Comparison of ENCODE assay signal across 16 cellular contexts in the genomic region with DNA sequence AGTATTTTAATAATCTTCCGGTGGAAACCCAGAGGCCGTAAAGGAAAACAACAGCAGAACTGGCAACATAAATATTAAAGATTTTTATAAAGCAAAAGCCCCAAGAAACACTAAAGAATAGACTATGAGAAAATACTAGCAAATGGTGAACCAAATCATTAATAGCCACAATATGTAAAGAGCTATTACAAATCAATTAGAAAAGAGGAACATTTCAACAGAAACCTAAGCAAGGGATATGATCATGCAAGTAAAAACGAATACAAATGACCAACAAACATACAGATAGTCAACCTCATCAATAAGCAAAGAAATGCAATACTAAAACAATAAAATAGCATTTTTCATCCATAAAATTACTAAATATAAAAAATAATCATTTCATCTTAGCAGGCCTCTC. TPM values are rescaled to one million over a fixed set of nuclear protein-coding genes. Genes with fewer than 3 reads are reported as not detected.
DNase-seq lines count a peak whose midpoint lies in the region; ATAC-seq, FAIRE-seq and TF ChIP-seq lines count a peak whose summit lies in the region.
"Had no signal": no experiment of that assay in that cellular context is flagged by ENCODE, and none has a peak within 500 bp of the region (broad histone marks: within the 10 kb centered on the region; RNA-seq: fewer than 3 reads in every experiment).

No MANE protein-coding gene starts in this region.

- DNase-seq in HepG2 (ENCODE audit: low spot score) = no peak
- no peak for DNase-seq in right lobe of liver
- DNase-seq in brain microvascular endothelial cell = no peak
- no peak for DNase-seq in NCI-H82 treated with DMSO at 0.1 percent for 48 hours (lab: John Stamatoyannopoulos, UW; ENCODE audit: unreplicated experiment)
- no peak for DNase-seq in activated T-helper 1 cell treated with anti-CD3 and anti-CD28 coated beads, Interleukin-12 subunit alpha, Interleukin-12 subunit beta, Interleukin-2, Interleukin-4 antibody, amounts not matched to agents 30 ng/mL and 10 ng/mL and 1 ng/mL, durations not matched to agents 14 hours and 24 hours and 36 hours (ENCODE audit: low spot score)
- DNase-seq in activated T-cell treated with anti-CD3 and anti-CD28 coated beads for 4 hours = no peak
- no peak for DNase-seq in NCI-H2171 treated with DMSO at 0.1 percent for 48 hours (lab: John Stamatoyannopoulos, UW)
- DNase-seq: C1 segment of cervical spinal cord; CD4-positive, alpha-beta memory T cell; DMS79 had no signal

- H3K79me2 ChIP-seq in HepG2 (ENCODE audit: insufficient read depth, low read length) = peaks cover 73% of the 10 kb centered on the region
- peaks cover 78% of the 10 kb centered on the region for H3K79me2 ChIP-seq in OCI-LY1 (ENCODE audit: insufficient read depth, low read length)

- H3K27ac Mint-ChIP-seq in activated T-helper 1 cell treated with anti-CD3 and anti-CD28 coated beads, Interleukin-12 subunit alpha, Interleukin-12 subunit beta, Interleukin-2, Interleukin-4 antibody, amounts not matched to agents 30 ng/mL and 10 ng/mL and 1 ng/mL, durations not matched to agents 14 hours and 24 hours and 36 hours = no peak overlapping the region
- H3K27ac Mint-ChIP-seq: B cell; CD4-positive, alpha-beta memory T cell; IgD-negative memory B cell had no signal

- H3K36me3 ChIP-seq in HepG2 (replicated peaks in 1 of 2; ENCODE audit: control insufficient read depth in 1 of 2, insufficient read depth in 2 of 2, low read length in 2 of 2) (no peaks in the 10 kb centered on the region), right lobe of liver (no peaks in the 10 kb centered on the region), OCI-LY1 (ENCODE audit: insufficient read depth, low read length) (peaks cover 32% of the 10 kb centered on the region), brain microvascular endothelial cell (replicated peaks) (no peaks in the 10 kb centered on the region)

- H3K27me3 Mint-ChIP-seq in activated T-helper 1 cell treated with anti-CD3 and anti-CD28 coated beads, Interleukin-12 subunit alpha, Interleukin-12 subunit beta, Interleukin-2, Interleukin-4 antibody, amounts not matched to agents 30 ng/mL and 10 ng/mL and 1 ng/mL, durations not matched to agents 14 hours and 24 hours and 36 hours (ENCODE audit: insufficient read depth) = peaks cover 2% of the 10 kb centered on the region
- H3K27me3 Mint-ChIP-seq: B cell; CD4-positive, alpha-beta memory T cell; IgD-negative memory B cell had no signal

- TF ChIP-seq EP300 in HepG2 (IDR thresholded peaks at IDR 0.05; ENCODE audit: low read depth in 2 of 2, low read length in 2 of 2) (no peak), HepG2 (CRISPR knock-in tag; IDR thresholded peaks at IDR 0.05; ENCODE audit: borderline replicate concordance) (no peak)

- peaks cover 41% of the 10 kb centered on the region for H3K9me3 Mint-ChIP-seq in activated T-helper 1 cell treated with anti-CD3 and anti-CD28 coated beads, Interleukin-12 subunit alpha, Interleukin-12 subunit beta, Interleukin-2, Interleukin-4 antibody, amounts not matched to agents 30 ng/mL and 10 ng/mL and 1 ng/mL, durations not matched to agents 14 hours and 24 hours and 36 hours

- H3K4me3 ChIP-seq in HepG2 (replicated peaks in 1 of 3; ENCODE audit: insufficient read depth in 1 of 3, low read depth in 2 of 3, low read length in 3 of 3) (peak overlapping the region in 1 of 3 experiments; percentile 10; a peak in 1 of 6 replicates), right lobe of liver (no peak overlapping the region), OCI-LY1 (ENCODE audit: low read depth, low read length, poor library complexity, severe bottlenecking) (no peak overlapping the region), brain microvascular endothelial cell (ENCODE audit: low read depth, low read length) (no peak overlapping the region)

- CTCF ChIA-PET in HepG2 (lab: Yijun Ruan, JAX; ENCODE audit: low intra/inter-chr PET ratio, low total read pairs) = no interaction called here

- POLR2A ChIA-PET in HepG2 (lab: Yijun Ruan, JAX) = no interaction called here

- WGBS in HepG2 (ENCODE audit: low lambda C conversion rate) = 36% methylated on average over 3 of the region's 3 CpGs
- WGBS in right lobe of liver (ENCODE audit: insufficient coverage, low coverage, low lambda C conversion rate, missing lambda C conversion rate) = 47% methylated on average over 3 of the region's 3 CpGs

- 0 out of 2 replicates have a peak, but pooled peaks cover 6% of the 10 kb centered on the region for H3F3A ChIP-seq in OCI-LY1 (ENCODE audit: insufficient read depth, low read length)

- H3K9ac ChIP-seq in HepG2 (ENCODE audit: insufficient read depth, low read depth, low read length) (no peak overlapping the region), OCI-LY1 (ENCODE audit: low read length) (no peak overlapping the region)

- no peak for TF ChIP-seq POLR2A in HepG2 (IDR thresholded peaks at IDR 0.05; ENCODE audit: insufficient read depth in 1 of 2, low read depth in 2 of 2, low read length in 2 of 2)
- TF ChIP-seq POLR2A in right lobe of liver (IDR thresholded peaks at IDR 0.05) = no peak

- H3K36me3 Mint-ChIP-seq in activated T-helper 1 cell treated with anti-CD3 and anti-CD28 coated beads, Interleukin-12 subunit alpha, Interleukin-12 subunit beta, Interleukin-2, Interleukin-4 antibody, amounts not matched to agents 30 ng/mL and 10 ng/mL and 1 ng/mL, durations not matched to agents 14 hours and 24 hours and 36 hours (ENCODE audit: low read depth) = peaks cover 24% of the 10 kb centered on the region

- peak overlapping the region; percentile 65 for H3K27ac ChIP-seq in HepG2 (ENCODE audit: extremely low read length, insufficient read depth, low read length)
- H3K27ac ChIP-seq in right lobe of liver = peak overlapping the region in 1 of 3 donors; percentile 22
- H3K27ac ChIP-seq in OCI-LY1 (ENCODE audit: low read depth, low read length, poor library complexity, severe bottlenecking) = no peak overlapping the region
- H3K27ac ChIP-seq in brain microvascular endothelial cell = peak overlapping the region; percentile 30

- H3K4me1 Mint-ChIP-seq in activated T-helper 1 cell treated with anti-CD3 and anti-CD28 coated beads, Interleukin-12 subunit alpha, Interleukin-12 subunit beta, Interleukin-2, Interleukin-4 antibody, amounts not matched to agents 30 ng/mL and 10 ng/mL and 1 ng/mL, durations not matched to agents 14 hours and 24 hours and 36 hours (ENCODE audit: low read depth) = peaks cover 37% of the 10 kb centered on the region

- H3K27me3 ChIP-seq in HepG2 (ENCODE audit: control insufficient read depth in 1 of 2, insufficient read depth in 2 of 2, low read length in 2 of 2) = no peaks in the 10 kb centered on the region; a peak in 1 of 5 replicates
- H3K27me3 ChIP-seq in right lobe of liver = no peaks in the 10 kb centered on the region
- H3K27me3 ChIP-seq in OCI-LY1 (ENCODE audit: insufficient read depth, low read length) = no peaks in the 10 kb centered on the region
- H3K27me3 ChIP-seq in brain microvascular endothelial cell (replicated peaks) = no peaks in the 10 kb centered on the region

- H3K9me3 ChIP-seq in HepG2 (ENCODE audit: low read length) = peaks cover 6% of the 10 kb centered on the region; the same call in 1 of the 2 replicates
- no peaks in the 10 kb centered on the region for H3K9me3 ChIP-seq in right lobe of liver
- H3K9me3 ChIP-seq in OCI-LY1 (ENCODE audit: low read length) = peaks cover 29% of the 10 kb centered on the region

- H3K4me1 ChIP-seq in HepG2 (ENCODE audit: insufficient read depth, low read length) = peaks cover 50% of the 10 kb centered on the region
- H3K4me1 ChIP-seq in right lobe of liver = peaks cover 0 to 41% (median 14%) of the 10 kb centered on the region in 4 donors
- peaks cover 24% of the 10 kb centered on the region for H3K4me1 ChIP-seq in OCI-LY1 (ENCODE audit: insufficient read depth, low read length, severe bottlenecking)

- no peak for FAIRE-seq in HepG2 (lab: Jason Lieb, UNC)
- FAIRE-seq: G401.6, H54 had no signal

- H2AFZ ChIP-seq in HepG2 (ENCODE audit: low read length) (no peak overlapping the region), OCI-LY1 (ENCODE audit: low read length) (no peak overlapping the region)

- H3K4me3 Mint-ChIP-seq in activated T-helper 1 cell treated with anti-CD3 and anti-CD28 coated beads, Interleukin-12 subunit alpha, Interleukin-12 subunit beta, Interleukin-2, Interleukin-4 antibody, amounts not matched to agents 30 ng/mL and 10 ng/mL and 1 ng/mL, durations not matched to agents 14 hours and 24 hours and 36 hours = no peak overlapping the region
- H3K4me3 Mint-ChIP-seq: B cell had no signal

- in situ Hi-C loops in HepG2 (cut with HindIII; ENCODE audit: extremely low pct_ligation_motif_present, low pct_unique_long_range_greater_than_20kb) = no loop called here
- in situ Hi-C loops in brain microvascular endothelial cell (cut with HindIII; ENCODE audit: low pct_ligation_motif_present, low sequenced_read_pairs) = no loop called here

- H4K20me1 ChIP-seq in HepG2 (ENCODE audit: insufficient read depth, low read length) (peaks cover 35% of the 10 kb centered on the region), OCI-LY1 (ENCODE audit: insufficient read depth, low read length) (no peaks in the 10 kb centered on the region)

- no peak for ATAC-seq in HepG2
- no peak for ATAC-seq in right lobe of liver
- ATAC-seq: HCT116 had no signal

- BruUV-seq in HepG2 (replicated peaks; lab: Mats Ljungman, UMichigan) = no TSS peak

- TF ChIP-seq RAD21 in HepG2 (CRISPR knock-in tag; IDR thresholded peaks at IDR 0.05) = no peak

- TF ChIP-seq CTCF in HepG2 (CRISPR knock-in tag; IDR thresholded peaks at IDR 0.05) (no peak), right lobe of liver (IDR thresholded peaks at IDR 0.05) (no peak), OCI-LY1 (IDR thresholded peaks at IDR 0.05; ENCODE audit: low read length) (no peak), brain microvascular endothelial cell (IDR thresholded peaks at IDR 0.05; ENCODE audit: low read depth, low read length, missing control alignments) (no peak)

- H3K4me2 ChIP-seq in HepG2 (ENCODE audit: low read depth, low read length) (peak overlapping the region; percentile 81), OCI-LY1 (ENCODE audit: low read length) (0 out of 2 replicates have a peak overlapping the region, but pooled peaks have one; percentile 84)

- intact Hi-C loops in HepG2 (cut with micrococcal nuclease; ENCODE audit: unreplicated experiment) (loop anchor here (1.0 to 5.0 kb wide), 2 partner anchors 17 to 97 kb away; no protein-coding TSS in a partner anchor), right lobe of liver (cut with DNase I) (no loop called here)
- intact Hi-C loops in activated T-helper 1 cell treated with anti-CD3 and anti-CD28 coated beads, Interleukin-12 subunit alpha, Interleukin-12 subunit beta, Interleukin-2, Interleukin-4 antibody, amounts not matched to agents 30 ng/mL and 10 ng/mL and 1 ng/mL, durations not matched to agents 14 hours and 24 hours and 36 hours (cut with micrococcal nuclease) = no loop called here

- H3K9me2 ChIP-seq in OCI-LY1 (ENCODE audit: low read depth, low read length) = no peaks in the 10 kb centered on the region

RNA-seq across cellular contexts. Expression of gene FBXL4, which starts 3.6 kb away (rescaled TPM):
- 13.2 and 16.2 TPM in 2 replicates for total RNA-seq in HepG2 (2016; rRNA removed; fragmentation: Illumina TruSeq; extraction: Trizol)
- 7.9 and 9.3 TPM in 2 replicates for total RNA-seq in HepG2 (2016; cell fraction: cytosol; rRNA removed; fragmentation: Illumina TruSeq; extraction: Trizol; ENCODE audit: low read depth)
- total RNA-seq in HepG2 (2016; cell fraction: insoluble cytoplasmic fraction; rRNA removed; fragmentation: Illumina TruSeq; extraction: Trizol) = 12.6 and 15.6 TPM in 2 replicates
- total RNA-seq in HepG2 (2016; cell fraction: membrane; rRNA removed; fragmentation: Illumina TruSeq; extraction: Trizol) = 13.1 and 13.7 TPM in 2 replicates
- total RNA-seq in HepG2 (2016; cell fraction: nucleus; rRNA removed; fragmentation: Illumina TruSeq; extraction: Trizol) = 14.1 and 14.7 TPM in 2 replicates
- polyA plus RNA-seq in HepG2 (2011; rRNA removed) = 16.2 and 17.6 TPM in 2 replicates
- 8.0 and 14.2 TPM in 2 replicates for polyA plus RNA-seq in HepG2 (2011; cell fraction: cytosol; rRNA removed)
- polyA plus RNA-seq in HepG2 (2011; cell fraction: nucleus; rRNA removed) = 7.3 and 8.9 TPM in 2 replicates
- polyA plus RNA-seq in HepG2 (2012) = 11.9 and 12.5 TPM in 2 replicates
- 1.4 and 1.6 TPM in 2 replicates for polyA plus RNA-seq in HepG2 (2016; cell fraction: cytosol; fragmentation: Illumina TruSeq; extraction: Trizol; ENCODE audit: low read depth)
- 8.5 and 9.9 TPM in 2 replicates for polyA plus RNA-seq in HepG2 (2016; cell fraction: insoluble cytoplasmic fraction; fragmentation: Illumina TruSeq; extraction: Trizol; ENCODE audit: low read depth)
- 3.5 and 3.8 TPM in 2 replicates for polyA plus RNA-seq in HepG2 (2016; cell fraction: membrane; fragmentation: Illumina TruSeq; extraction: Trizol; ENCODE audit: low read depth)
- polyA plus RNA-seq in HepG2 (2016; cell fraction: nucleus; fragmentation: Illumina TruSeq; extraction: Trizol; ENCODE audit: insufficient read depth, low read depth) = 9.5 and 10.0 TPM in 2 replicates
- 20.1 and 23.1 TPM in 2 replicates for polyA minus RNA-seq in HepG2 (2011; rRNA and poly(A)+ RNA removed; ENCODE audit: low replicate concordance)
- 11.8 and 13.8 TPM in 2 replicates for polyA minus RNA-seq in HepG2 (2011; cell fraction: cytosol; rRNA and poly(A)+ RNA removed)
- 32.3 and 35.8 TPM in 2 replicates for polyA minus RNA-seq in HepG2 (2011; cell fraction: nucleus; rRNA and poly(A)+ RNA removed)
- total RNA-seq in right lobe of liver = 10 to 100 TPM in 4 of 6 experiments, 1 to 10 TPM in 2; 7.2 to 13.2 (median 11.3) TPM
- total RNA-seq in activated T-helper 1 cell treated with anti-CD3 and anti-CD28 coated beads, Interleukin-12 subunit alpha, Interleukin-12 subunit beta, Interleukin-2, Interleukin-4 antibody, amounts not matched to agents 30 ng/mL and 10 ng/mL and 1 ng/mL, durations not matched to agents 14 hours and 24 hours and 36 hours = 13.1 and 13.3 TPM in 2 replicates
